ENCODE assay signal across 12 cellular contexts in the genomic region with DNA sequence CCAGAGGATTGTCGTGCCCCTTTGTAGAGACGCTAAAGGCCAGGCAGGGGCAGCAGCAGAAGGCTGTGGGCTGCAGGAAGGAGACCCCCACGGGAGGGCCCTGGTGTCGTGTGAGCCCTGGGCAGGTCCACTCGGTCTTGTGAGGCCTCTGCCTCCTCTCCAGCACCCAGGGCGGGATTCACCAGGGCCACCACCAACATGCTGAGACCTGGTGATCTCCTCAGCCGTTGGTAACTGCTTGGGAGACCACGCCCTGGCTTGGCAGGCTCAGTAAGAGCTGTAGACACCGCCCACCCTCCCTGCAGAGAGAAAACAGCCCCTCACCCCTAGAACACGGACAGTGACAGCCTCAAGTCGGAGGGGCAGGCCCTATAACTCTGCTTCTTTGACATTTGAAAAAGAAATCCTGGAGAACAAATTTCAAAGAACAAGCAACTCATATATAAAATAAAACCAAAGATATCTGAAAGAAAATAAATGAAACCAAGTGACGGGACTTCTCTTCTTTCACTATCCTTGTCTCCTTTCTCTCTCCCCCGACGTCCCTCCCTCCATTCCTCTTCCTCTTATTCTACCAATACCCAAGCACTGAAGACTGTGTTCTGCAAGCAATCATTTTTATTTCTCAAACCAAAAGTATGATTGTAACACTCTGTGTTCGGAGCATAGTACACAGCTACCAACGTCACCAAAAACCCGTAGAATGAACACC. TPM values are rescaled to one million over a fixed set of nuclear protein-coding genes. Genes with fewer than 3 reads are reported as not detected.
DNase-seq lines count a peak whose midpoint lies in the region; ATAC-seq and TF ChIP-seq lines count a peak whose summit lies in the region.
"Had no signal": no experiment of that assay in that cellular context is flagged by ENCODE, and none has a peak within 500 bp of the region (broad histone marks: within the 10 kb centered on the region; RNA-seq: fewer than 3 reads in every experiment).

No MANE protein-coding gene starts in this region.

- DNase-seq in left ventricle myocardium inferior = no peak
- no peak for DNase-seq in left cardiac atrium
- DNase-seq in activated naive CD8-positive, alpha-beta T cell treated with anti-CD3 and anti-CD28 coated beads, Interleukin-2, amount 10 ng/mL, durations not matched to agents 7 days and 5 days = no peak
- DNase-seq in lower lobe of right lung = peak; percentile 70
- DNase-seq in NCI-H2029 treated with DMSO at 0.1 percent for 48 hours (lab: John Stamatoyannopoulos, UW) = no peak
- DNase-seq in NCI-H1105 treated with DMSO at 0.1 percent for 48 hours (lab: John Stamatoyannopoulos, UW) = no peak
- DNase-seq: activated CD4-positive, alpha-beta T cell treated with anti-CD3 and anti-CD28 coated beads for 48 hours; GOT3; NCI-H187; PC-9 had no signal

- no peak for ATAC-seq in left cardiac atrium
- ATAC-seq in activated naive CD8-positive, alpha-beta T cell treated with anti-CD3 and anti-CD28 coated beads, Interleukin-2, amount 10 ng/mL, durations not matched to agents 7 days and 5 days (ENCODE audit: low read depth) = no peak
- ATAC-seq in lower lobe of right lung = peak in 1 of 2 donors; percentile 8
- no peak for ATAC-seq in GM18520 (IDR thresholded peaks at IDR 0.05; ENCODE audit: unreplicated experiment)
- ATAC-seq in GM18870 (IDR thresholded peaks at IDR 0.05; ENCODE audit: unreplicated experiment) = no peak

- H3K4me3 Mint-ChIP-seq in activated naive CD8-positive, alpha-beta T cell treated with anti-CD3 and anti-CD28 coated beads, Interleukin-2, amount 10 ng/mL, durations not matched to agents 7 days and 5 days = peak overlapping the region; percentile 6

- POLR2A ChIA-PET in activated naive CD8-positive, alpha-beta T cell treated with anti-CD3 and anti-CD28 coated beads, Interleukin-2, amount 10 ng/mL, durations not matched to agents 7 days and 5 days (lab: Charles Lee) = no interaction called here

- H3K36me3 Mint-ChIP-seq in activated naive CD8-positive, alpha-beta T cell treated with anti-CD3 and anti-CD28 coated beads, Interleukin-2, amount 10 ng/mL, durations not matched to agents 7 days and 5 days = peaks cover 44% of the 10 kb centered on the region

- H3K9me3 ChIP-seq in left ventricle myocardium inferior (replicated peaks) (no peaks in the 10 kb centered on the region), lower lobe of right lung (no peaks in the 10 kb centered on the region)

- H3K4me1 ChIP-seq in left ventricle myocardium inferior (peaks cover 76% of the 10 kb centered on the region), lower lobe of right lung (peaks cover 89% of the 10 kb centered on the region)

- no peaks in the 10 kb centered on the region for H3K27me3 ChIP-seq in left ventricle myocardium inferior (ENCODE audit: low read depth)
- H3K27me3 ChIP-seq in lower lobe of right lung (ENCODE audit: low read depth) = no peaks in the 10 kb centered on the region

- no peaks in the 10 kb centered on the region for H3K36me3 ChIP-seq in left ventricle myocardium inferior
- H3K36me3 ChIP-seq in lower lobe of right lung = peaks cover 6% of the 10 kb centered on the region

- intact Hi-C loops in left ventricle myocardium inferior (cut with micrococcal nuclease) (no loop called here), left cardiac atrium (cut with DNase I) (no loop called here), lower lobe of right lung (cut with DNase I) (no loop called here)

- peaks cover 56% of the 10 kb centered on the region for H3K4me1 Mint-ChIP-seq in activated naive CD8-positive, alpha-beta T cell treated with anti-CD3 and anti-CD28 coated beads, Interleukin-2, amount 10 ng/mL, durations not matched to agents 7 days and 5 days

- H3K27me3 Mint-ChIP-seq in activated naive CD8-positive, alpha-beta T cell treated with anti-CD3 and anti-CD28 coated beads, Interleukin-2, amount 10 ng/mL, durations not matched to agents 7 days and 5 days = no peaks in the 10 kb centered on the region

- H3K4me3 ChIP-seq in left ventricle myocardium inferior = peak overlapping the region; percentile 21
- peak overlapping the region; percentile 29 for H3K4me3 ChIP-seq in lower lobe of right lung
- H3K4me3 ChIP-seq: PC-9 had no signal

- TF ChIP-seq CTCF in left ventricle myocardium inferior (IDR thresholded peaks at IDR 0.05; ENCODE audit: borderline replicate concordance) = no peak
- TF ChIP-seq CTCF in lower lobe of right lung (IDR thresholded peaks at IDR 0.05) = no peak

- H3K27ac ChIP-seq in left ventricle myocardium inferior (replicated peaks) (peak overlapping the region; percentile 97), lower lobe of right lung (peak overlapping the region; percentile 89)
- H3K27ac ChIP-seq: PC-9 had no signal

- peaks cover 2% of the 10 kb centered on the region for H3K9me3 Mint-ChIP-seq in activated naive CD8-positive, alpha-beta T cell treated with anti-CD3 and anti-CD28 coated beads, Interleukin-2, amount 10 ng/mL, durations not matched to agents 7 days and 5 days

- H3K27ac Mint-ChIP-seq in activated naive CD8-positive, alpha-beta T cell treated with anti-CD3 and anti-CD28 coated beads, Interleukin-2, amount 10 ng/mL, durations not matched to agents 7 days and 5 days = peak overlapping the region; percentile 52

RNA-seq across cellular contexts. Expression of gene MBP, which starts 21.0 kb away (rescaled TPM):
- total RNA-seq in left ventricle myocardium inferior = 35.0 TPM
- 10 to 100 TPM; 21.7 to 24.7 TPM for total RNA-seq in left cardiac atrium
- total RNA-seq in activated naive CD8-positive, alpha-beta T cell treated with anti-CD3 and anti-CD28 coated beads, Interleukin-2, amount 10 ng/mL, durations not matched to agents 7 days and 5 days = 100 to 1,000 TPM; 138 to 148 TPM
- 90.6 TPM for total RNA-seq in lower lobe of right lung
